Comparison of ENCODE assay signal across 17 cellular contexts in the genomic region with DNA sequence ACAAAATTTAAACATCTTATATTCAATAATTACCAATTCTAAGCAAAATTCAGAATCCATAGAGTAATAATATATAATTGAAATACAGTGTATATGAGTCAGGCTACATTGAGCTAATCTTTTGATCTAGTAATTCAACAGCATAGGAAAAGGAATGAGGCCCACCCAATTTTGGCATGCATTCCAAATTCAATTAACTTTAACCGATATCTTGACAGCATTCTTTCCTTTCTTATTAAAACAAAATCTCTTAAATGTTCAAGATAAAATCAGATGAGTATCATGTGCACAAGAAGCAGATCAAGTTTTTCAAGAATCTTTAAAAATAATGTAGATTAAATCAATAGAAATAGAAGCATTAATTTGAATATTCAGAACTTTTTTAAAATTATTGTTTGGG.
DNase-seq lines count a peak whose midpoint lies in the region; ATAC-seq, FAIRE-seq and TF ChIP-seq lines count a peak whose summit lies in the region.
"Had no signal": no experiment of that assay in that cellular context is flagged by ENCODE, and none has a peak within 500 bp of the region (broad histone marks: within the 10 kb centered on the region; RNA-seq: fewer than 3 reads in every experiment).

No MANE protein-coding gene starts in this region.

- ATAC-seq in upper lobe of right lung = no peak
- ATAC-seq: GM23338 had no signal

- H3K36me3 ChIP-seq in endothelial cell of umbilical vein (ENCODE audit: control insufficient read depth in 2 of 2, extremely low read depth in 1 of 2, insufficient read depth in 2 of 2, low read length in 2 of 2) = no peaks in the 10 kb centered on the region
- no peaks in the 10 kb centered on the region for H3K36me3 ChIP-seq in upper lobe of right lung
- H3K36me3 ChIP-seq in mammary epithelial cell (ENCODE audit: insufficient read depth, low read length) = no peaks in the 10 kb centered on the region
- H3K36me3 ChIP-seq: BLaER1 had no signal

- no peaks in the 10 kb centered on the region for H3K79me2 ChIP-seq in endothelial cell of umbilical vein (ENCODE audit: control insufficient read depth, insufficient read depth, low read length)
- H3K79me2 ChIP-seq in mammary epithelial cell (ENCODE audit: insufficient read depth, low read length) = no peaks in the 10 kb centered on the region

- H4K20me1 ChIP-seq in endothelial cell of umbilical vein (replicated peaks; ENCODE audit: control insufficient read depth, extremely low read depth, insufficient read depth, low read length) = no peaks in the 10 kb centered on the region
- H4K20me1 ChIP-seq in mammary epithelial cell (ENCODE audit: insufficient read depth, low read length) = no peaks in the 10 kb centered on the region
- H4K20me1 ChIP-seq: BLaER1 had no signal

- no TSS peak for BruUV-seq in endothelial cell of umbilical vein (replicated peaks; lab: Mats Ljungman, UMichigan)
- BruUV-seq in mammary epithelial cell (replicated peaks; lab: Mats Ljungman, UMichigan) = no TSS peak

- TF ChIP-seq CTCF in endothelial cell of umbilical vein (IDR thresholded peaks at IDR 0.05; ENCODE audit: extremely low read depth in 1 of 2, insufficient read depth in 1 of 2, low read depth in 1 of 2, low read length in 2 of 2) (no peak), retinal pigment epithelial cell (conservative IDR thresholded peaks at IDR 0.05; ENCODE audit: low read depth, low read length) (no peak), upper lobe of right lung (IDR thresholded peaks at IDR 0.05) (no peak), mammary epithelial cell (conservative IDR thresholded peaks at IDR 0.05 in 1 of 2, IDR thresholded peaks at IDR 0.05 in 1 of 2; ENCODE audit: extremely low read depth in 1 of 2, insufficient read depth in 1 of 2, low read depth in 1 of 2, low read length in 2 of 2) (no peak)

- no peak overlapping the region for H3K9ac ChIP-seq in endothelial cell of umbilical vein (replicated peaks; ENCODE audit: extremely low read depth, insufficient read depth, low read length)
- no peak overlapping the region for H3K9ac ChIP-seq in mammary epithelial cell (ENCODE audit: insufficient read depth, low read length)
- H3K9ac ChIP-seq: BLaER1 had no signal

- POLR2A ChIA-PET in endothelial cell of umbilical vein (lab: Charles Lee) = no interaction called here

- H2AFZ ChIP-seq in endothelial cell of umbilical vein (ENCODE audit: low read depth, low read length) = no peak overlapping the region
- H2AFZ ChIP-seq in mammary epithelial cell (ENCODE audit: low read depth, low read length) = no peak overlapping the region
- H2AFZ ChIP-seq: GM23338 had no signal

- no peak for TF ChIP-seq POLR2A in endothelial cell of umbilical vein (IDR thresholded peaks at IDR 0.05; ENCODE audit: low read depth, low read length)

- H3K27ac ChIP-seq in endothelial cell of umbilical vein (ENCODE audit: insufficient read depth, low read depth, low read length) = no peak overlapping the region
- no peak overlapping the region for H3K27ac ChIP-seq in upper lobe of right lung
- no peak overlapping the region for H3K27ac ChIP-seq in mammary epithelial cell (ENCODE audit: insufficient read depth, low read depth, low read length)
- H3K27ac ChIP-seq: BLaER1 had no signal

- H3K4me3 ChIP-seq in endothelial cell of umbilical vein (replicated peaks in 1 of 3; ENCODE audit: insufficient read depth in 1 of 3, low read depth in 1 of 3, low read length in 3 of 3) (no peak overlapping the region), retinal pigment epithelial cell (ENCODE audit: low read length) (no peak overlapping the region), upper lobe of right lung (no peak overlapping the region), mammary epithelial cell (replicated peaks in 1 of 3; ENCODE audit: insufficient read depth in 1 of 3, low read depth in 2 of 3, low read length in 3 of 3) (no peak overlapping the region)
- H3K4me3 ChIP-seq: BLaER1, GM23338 had no signal

- CTCF ChIA-PET in endothelial cell of umbilical vein (lab: Charles Lee) (interaction anchor here (1.6 kb wide), 1 partner anchor 10 kb away, joined by 6 read pairs; no protein-coding TSS in a partner anchor), mammary epithelial cell (lab: Charles Lee; ENCODE audit: low non-redundant PET) (no interaction called here)

- H3K9me3 ChIP-seq in endothelial cell of umbilical vein (replicated peaks; ENCODE audit: control insufficient read depth, insufficient read depth, low read length) (no peaks in the 10 kb centered on the region), upper lobe of right lung (no peaks in the 10 kb centered on the region), mammary epithelial cell (replicated peaks; ENCODE audit: insufficient read depth, low read length) (peaks cover under 1% of the 10 kb centered on the region)
- H3K9me3 ChIP-seq: BLaER1 had no signal

- H3K27me3 ChIP-seq in endothelial cell of umbilical vein (ENCODE audit: control insufficient read depth in 2 of 2, insufficient read depth in 2 of 2, low read length in 2 of 2) = no peaks in the 10 kb centered on the region
- H3K27me3 ChIP-seq in upper lobe of right lung = no peaks in the 10 kb centered on the region
- H3K27me3 ChIP-seq in mammary epithelial cell (ENCODE audit: insufficient read depth, low read length) = no peaks in the 10 kb centered on the region
- H3K27me3 ChIP-seq: BLaER1 had no signal

- 78% methylated on average over 1 of the region's 1 CpG for WGBS in mammary epithelial cell (ENCODE audit: low coverage, missing lambda C conversion rate)

- H3K9me1 ChIP-seq in endothelial cell of umbilical vein (replicated peaks; ENCODE audit: control insufficient read depth, extremely low read depth, insufficient read depth, low read length) = no peaks in the 10 kb centered on the region

- peak; percentile 39 for DNase-seq in EL
- peak; percentile 22 for DNase-seq in HT-29 (ENCODE audit: low spot score)
- peak; percentile 18 for DNase-seq in endothelial cell of umbilical vein (ENCODE audit: low read depth, low spot score)
- peak; percentile 59 for DNase-seq in retinal pigment epithelial cell (ENCODE audit: low read depth)
- DNase-seq in HuH-7 (ENCODE audit: low spot score) = no peak
- no peak for DNase-seq in upper lobe of right lung
- no peak for DNase-seq in mammary epithelial cell
- DNase-seq: 8988T; CD4-positive, alpha-beta memory T cell; DMS153; DMS79; HCEC 1CT had no signal

- peak overlapping the region; percentile 22 for H3K4me2 ChIP-seq in endothelial cell of umbilical vein (ENCODE audit: insufficient read depth, low read length)
- H3K4me2 ChIP-seq in mammary epithelial cell (ENCODE audit: insufficient read depth, low read depth, low read length) = no peak overlapping the region
- H3K4me2 ChIP-seq: BLaER1, GM23338 had no signal

- intact Hi-C loops in endothelial cell of umbilical vein (cut with micrococcal nuclease) (no loop called here), upper lobe of right lung (cut with DNase I) (no loop called here), mammary epithelial cell (cut with micrococcal nuclease) (no loop called here)

- no peak for FAIRE-seq in endothelial cell of umbilical vein (lab: Jason Lieb, UNC)
- FAIRE-seq: GM12892, GM18507, H54 had no signal

- in situ Hi-C loops in mammary epithelial cell (cut with MboI; ENCODE audit: low sequenced_read_pairs in 2 of 2) = no loop called here

- H3K4me1 ChIP-seq in endothelial cell of umbilical vein (ENCODE audit: control insufficient read depth, extremely low read depth, insufficient read depth, low read length) (peaks cover 20% of the 10 kb centered on the region), upper lobe of right lung (no peaks in the 10 kb centered on the region), mammary epithelial cell (ENCODE audit: insufficient read depth, low read length) (no peaks in the 10 kb centered on the region)
- H3K4me1 ChIP-seq: BLaER1 had no signal

- dilution Hi-C loops in endothelial cell of umbilical vein (cut with MboI; ENCODE audit: extremely low pct_ligation_motif_present, low sequenced_read_pairs) (no loop called here), mammary epithelial cell (cut with HindIII; ENCODE audit: low sequenced_read_pairs) (no loop called here)

TF ChIP-seq in endothelial cell of umbilical vein, 7 proteins besides CTCF, POLR2A, EP300 and RAD21:
- TF ChIP-seq FOS (IDR thresholded peaks at IDR 0.05; ENCODE audit: borderline replicate concordance, insufficient read depth, low read length) = peak; percentile 13
- no peak for TF ChIP-seq EZH2 (IDR thresholded peaks at IDR 0.05; ENCODE audit: borderline replicate concordance, low read depth, low read length, severe bottlenecking)
- peak; percentile 68 for TF ChIP-seq GATA2 (IDR thresholded peaks at IDR 0.05; ENCODE audit: insufficient read depth, insufficient read length, low read depth, low read length)
TF ChIP-seq in endothelial cell of umbilical vein: peak in this region for 2.

Comparison
In these comparisons a context has a peak if more than half of its experiments do, and no peak if none do; other contexts are left out.
1. DNase-seq: peak in EL (single experiment), HT-29 (single experiment), endothelial cell of umbilical vein (single experiment) and retinal pigment epithelial cell (single experiment); none in HuH-7 (single experiment), upper lobe of right lung (single experiment) and mammary epithelial cell (single experiment).